20 cellular contexts compared by ENCODE assay signal in genomic region chr1:5638582-5638981, GRCh38.
"Had no signal": no experiment of that assay in that cellular context is flagged by ENCODE, and none has a peak within 500 bp of the region (broad histone marks: within the 10 kb centered on the region; RNA-seq: fewer than 3 reads in every experiment).

No MANE protein-coding gene starts in this region.

- H3K9me3 ChIP-seq: MG63, SJSA1 had no signal

- H3K4me3 ChIP-seq: MG63, SJSA1, SK-N-MC had no signal

- H3K4me1 ChIP-seq: SJSA1 had no signal

- H3K27me3 ChIP-seq: SJSA1 had no signal

- H3K36me3 ChIP-seq: MG63, SJSA1 had no signal

- H3K27ac ChIP-seq: SJSA1, SK-N-MC had no signal

- DNase-seq: Karpas-422, KG1, MG63, NCI-H1092, NCI-H1105 treated with DMSO at 0.1 percent for 48 hours, NCI-H1417 treated with DMSO at 0.1 percent for 48 hours, NCI-H146, NCI-H1694 treated with DMSO at 0.1 percent for 48 hours, NCI-H1930, NCI-H2081, NCI-H2107, NCI-H2227 treated with DMSO at 0.1 percent for 48 hours, NCI-H524, NCI-H526 treated with DMSO at 0.1 percent for 48 hours, NCI-H748 treated with DMSO at 0.1 percent for 48 hours, Right ventricle myocardium superior, RPMI8226, SIG-M5 had no signal
